ENCODE assay signal across 16 cellular contexts in genomic region chr20:19893356-19893755, GRCh38.
DNase-seq lines count a peak whose midpoint lies in the region; ATAC-seq, FAIRE-seq and TF ChIP-seq lines count a peak whose summit lies in the region.
"Had no signal": no experiment of that assay in that cellular context is flagged by ENCODE, and none has a peak within 500 bp of the region (broad histone marks: within the 10 kb centered on the region; RNA-seq: fewer than 3 reads in every experiment).

No MANE protein-coding gene starts in this region.

- no peak overlapping the region for H3K4me3 ChIP-seq in astrocyte (ENCODE audit: insufficient read depth, low read depth, low read length)
- no peak overlapping the region for H3K4me3 ChIP-seq in left lung
- H3K4me3 ChIP-seq: GM23338, PC-9 had no signal

- peaks cover 53% of the 10 kb centered on the region for H3K36me3 Mint-ChIP-seq in HFFc6 (ENCODE audit: low read depth)
- peaks cover 28% of the 10 kb centered on the region for H3K36me3 Mint-ChIP-seq in astrocyte (ENCODE audit: low read depth, unreplicated experiment)

- H3K4me3 Mint-ChIP-seq in HFFc6 = no peak overlapping the region
- H3K4me3 Mint-ChIP-seq in astrocyte (ENCODE audit: unreplicated experiment) = no peak overlapping the region
- H3K4me3 Mint-ChIP-seq: GM23338 had no signal

- no peak overlapping the region for H2AFZ ChIP-seq in astrocyte (ENCODE audit: low read depth, low read length)
- H2AFZ ChIP-seq: GM23338, PC-9 had no signal

- TF ChIP-seq CTCF in HFFc6 (IDR thresholded peaks at IDR 0.05) = no peak
- TF ChIP-seq CTCF in astrocyte (IDR thresholded peaks at IDR 0.05; ENCODE audit: insufficient read depth, low read depth, low read length) = no peak
- TF ChIP-seq CTCF in left lung (IDR thresholded peaks at IDR 0.05) = no peak

- H3K27me3 ChIP-seq in astrocyte (ENCODE audit: insufficient read depth, low read length) (no peaks in the 10 kb centered on the region), left lung (no peaks in the 10 kb centered on the region)

- FAIRE-seq in astrocyte (lab: Jason Lieb, UNC) = no peak
- no peak for FAIRE-seq in HTR-8/SVneo (lab: Jason Lieb, UNC)

- peaks cover 14% of the 10 kb centered on the region for H3K9me3 Mint-ChIP-seq in HFFc6
- H3K9me3 Mint-ChIP-seq in astrocyte (ENCODE audit: unreplicated experiment) = peaks cover 17% of the 10 kb centered on the region

- intact Hi-C loops in left lung (cut with DNase I) = no loop called here

- H3K9me3 ChIP-seq in astrocyte (ENCODE audit: insufficient read depth, low read depth, low read length) (no peaks in the 10 kb centered on the region), left lung (no peaks in the 10 kb centered on the region)

- H3K4me1 ChIP-seq in astrocyte (ENCODE audit: insufficient read depth, low read length) (peaks cover 16% of the 10 kb centered on the region), left lung (peaks cover 16 to 39% of the 10 kb centered on the region in 2 donors)

- DNase-seq in Daoy (ENCODE audit: low read depth) (peak; percentile 41), HFFc6 (peak; percentile 18), astrocyte (ENCODE audit: low read depth) (peak; percentile 58), islet precursor cell (peak; percentile 52), left lung (no peak), HTR-8/SVneo (ENCODE audit: insufficient read length, low spot score) (no peak)
- DNase-seq: Kasumi-1, NCI-H2029, NCI-H2171 treated with DMSO at 0.1 percent for 48 hours, NCI-H748 treated with DMSO at 0.1 percent for 48 hours, PC-9, SW 1271 had no signal

- peaks cover 53% of the 10 kb centered on the region for H3K4me1 Mint-ChIP-seq in HFFc6 (ENCODE audit: low read depth)
- H3K4me1 Mint-ChIP-seq in astrocyte (ENCODE audit: low read depth, unreplicated experiment) = peaks cover 20% of the 10 kb centered on the region
- H3K4me1 Mint-ChIP-seq: GM23338 had no signal

- no peaks in the 10 kb centered on the region for H4K20me1 ChIP-seq in astrocyte (ENCODE audit: insufficient read depth, low read length)

- ATAC-seq in HG03521 (IDR thresholded peaks at IDR 0.05; ENCODE audit: unreplicated experiment) = no peak
- ATAC-seq in left lung = no peak
- no peak for ATAC-seq in HG03045 (IDR thresholded peaks at IDR 0.05; ENCODE audit: unreplicated experiment)
- ATAC-seq: GM23338 had no signal

- H3K27ac Mint-ChIP-seq in HFFc6 = no peak overlapping the region
- no peak overlapping the region for H3K27ac Mint-ChIP-seq in astrocyte (ENCODE audit: unreplicated experiment)
- H3K27ac Mint-ChIP-seq: GM23338 had no signal

- H3K36me3 ChIP-seq in astrocyte (ENCODE audit: insufficient read depth, low read length) (no peaks in the 10 kb centered on the region), left lung (peaks cover 0 to 29% of the 10 kb centered on the region in 2 donors)

- no peaks in the 10 kb centered on the region for H3K79me2 ChIP-seq in astrocyte (ENCODE audit: insufficient read depth, low read length)

- H3K27me3 Mint-ChIP-seq in HFFc6 (ENCODE audit: insufficient read depth) (no peaks in the 10 kb centered on the region), astrocyte (ENCODE audit: low read depth, unreplicated experiment) (no peaks in the 10 kb centered on the region)

- no peak overlapping the region for H3K4me2 ChIP-seq in astrocyte (ENCODE audit: low read length)
- H3K4me2 ChIP-seq: GM23338, PC-9 had no signal

- H3K27ac ChIP-seq in astrocyte (ENCODE audit: low read depth, low read length) = no peak overlapping the region
- no peak overlapping the region for H3K27ac ChIP-seq in left lung
- H3K27ac ChIP-seq: C4-2B, PC-9 had no signal

- H3K9ac ChIP-seq in astrocyte (ENCODE audit: low read length) = no peak overlapping the region

Comparison
In these comparisons a context has a peak if more than half of its experiments do, and no peak if none do; other contexts are left out.
1. DNase-seq: peak in Daoy (single experiment), HFFc6 (single experiment), astrocyte (single experiment) and islet precursor cell (single experiment); none in left lung (0 of 2) and HTR-8/SVneo (single experiment).